Comparison of ENCODE assay signal across 26 cellular contexts in the genomic region with DNA sequence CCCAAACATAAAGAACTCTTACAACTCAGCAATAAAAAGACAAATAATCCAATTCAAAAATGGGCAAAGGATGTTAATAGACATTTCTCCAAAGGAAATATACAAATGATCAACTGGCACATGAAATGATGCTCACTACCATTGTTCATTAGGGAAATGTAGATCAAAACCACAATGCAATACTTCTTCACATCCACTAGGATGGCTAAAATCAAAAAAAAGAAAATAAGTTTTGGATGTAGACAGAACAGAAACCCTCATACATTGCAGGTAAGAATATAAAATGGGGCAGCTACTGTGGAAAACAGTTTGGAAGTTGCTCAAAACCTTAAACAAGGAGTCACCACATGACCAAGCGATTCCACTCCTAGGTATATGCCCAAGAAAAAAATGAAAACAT. TPM values are rescaled to one million over a fixed set of nuclear protein-coding genes. Genes with fewer than 3 reads are reported as not detected.
A peak's percentile ranks its signal among the peaks of the same experiment; 100 is the strongest.
DNase-seq lines count a peak whose midpoint lies in the region; ATAC-seq and TF ChIP-seq lines count a peak whose summit lies in the region.
"Had no signal": no experiment of that assay in that cellular context is flagged by ENCODE, and none has a peak within 500 bp of the region (broad histone marks: within the 10 kb centered on the region; RNA-seq: fewer than 3 reads in every experiment).

No MANE protein-coding gene starts in this region.

- H3K27ac Mint-ChIP-seq in activated CD8-positive, alpha-beta T cell treated with anti-CD3 and anti-CD28 coated beads for 36 hours = no peak overlapping the region
- no peak overlapping the region for H3K27ac Mint-ChIP-seq in activated CD8-positive, alpha-beta T cell treated with anti-CD3 and anti-CD28 coated beads, Interleukin-2, amount 10 ng/mL, durations not matched to agents 7 days and 5 days
- H3K27ac Mint-ChIP-seq: activated CD4-positive, alpha-beta T cell treated with anti-CD3 and anti-CD28 coated beads, Interleukin-2, amount 10 ng/mL, durations not matched to agents 7 days and 5 days; activated naive CD8-positive, alpha-beta T cell treated with anti-CD3 and anti-CD28 coated beads for 36 hours had no signal

- no peaks in the 10 kb centered on the region for H3K36me3 ChIP-seq in uterus
- H3K36me3 ChIP-seq: right atrium auricular region, stomach, upper lobe of right lung had no signal

- H3K4me1 ChIP-seq in foreskin keratinocyte (peaks cover 17% of the 10 kb centered on the region), uterus (no peaks in the 10 kb centered on the region)

- H3K4me3 Mint-ChIP-seq in activated CD8-positive, alpha-beta T cell treated with anti-CD3 and anti-CD28 coated beads for 36 hours = no peak overlapping the region
- H3K4me3 Mint-ChIP-seq in activated CD8-positive, alpha-beta T cell treated with anti-CD3 and anti-CD28 coated beads, Interleukin-2, amount 10 ng/mL, durations not matched to agents 7 days and 5 days = no peak overlapping the region
- H3K4me3 Mint-ChIP-seq: activated CD4-positive, alpha-beta T cell treated with anti-CD3 and anti-CD28 coated beads, Interleukin-2, amount 10 ng/mL, durations not matched to agents 7 days and 5 days; activated naive CD8-positive, alpha-beta T cell treated with anti-CD3 and anti-CD28 coated beads for 36 hours had no signal

- intact Hi-C loops in activated CD8-positive, alpha-beta T cell treated with anti-CD3 and anti-CD28 coated beads for 36 hours (cut with micrococcal nuclease) = no loop called here
- intact Hi-C loops in uterus (cut with DNase I; ENCODE audit: low total_unique reads) = no loop called here

- no peaks in the 10 kb centered on the region for H3K9me3 ChIP-seq in uterus
- H3K9me3 ChIP-seq: body of pancreas, right atrium auricular region, stomach, upper lobe of right lung had no signal

- peaks cover 58% of the 10 kb centered on the region for H3K4me1 Mint-ChIP-seq in activated CD8-positive, alpha-beta T cell treated with anti-CD3 and anti-CD28 coated beads for 36 hours (ENCODE audit: low read depth)
- H3K4me1 Mint-ChIP-seq in activated CD8-positive, alpha-beta T cell treated with anti-CD3 and anti-CD28 coated beads, Interleukin-2, amount 10 ng/mL, durations not matched to agents 7 days and 5 days (ENCODE audit: low read depth) = peaks cover 11% of the 10 kb centered on the region

- CTCF ChIA-PET in activated CD8-positive, alpha-beta T cell treated with anti-CD3 and anti-CD28 coated beads for 36 hours (lab: Charles Lee) = interaction anchor here (1.1 kb wide), 1 partner anchor 50 kb away, joined by 4 read pairs; no protein-coding TSS in a partner anchor
- CTCF ChIA-PET in activated CD8-positive, alpha-beta T cell treated with anti-CD3 and anti-CD28 coated beads, Interleukin-2, amount 10 ng/mL, durations not matched to agents 7 days and 5 days (lab: Charles Lee) = no interaction called here

- no peaks in the 10 kb centered on the region for H3K9me3 Mint-ChIP-seq in activated CD8-positive, alpha-beta T cell treated with anti-CD3 and anti-CD28 coated beads for 36 hours
- no peaks in the 10 kb centered on the region for H3K9me3 Mint-ChIP-seq in activated CD8-positive, alpha-beta T cell treated with anti-CD3 and anti-CD28 coated beads, Interleukin-2, amount 10 ng/mL, durations not matched to agents 7 days and 5 days (ENCODE audit: insufficient read depth)
- H3K9me3 Mint-ChIP-seq: activated naive CD8-positive, alpha-beta T cell treated with anti-CD3 and anti-CD28 coated beads for 36 hours had no signal

- TF ChIP-seq CTCF in activated CD8-positive, alpha-beta T cell treated with anti-CD3 and anti-CD28 coated beads for 36 hours (IDR thresholded peaks at IDR 0.05) = peak; percentile 22
- peak; percentile 9 for TF ChIP-seq CTCF in foreskin keratinocyte (conservative IDR thresholded peaks at IDR 0.05)
- TF ChIP-seq CTCF in uterus (IDR thresholded peaks at IDR 0.05) = no peak

- no peak for TF ChIP-seq POLR2A in uterus (IDR thresholded peaks at IDR 0.05)

- no peaks in the 10 kb centered on the region for H3K27me3 ChIP-seq in foreskin keratinocyte
- H3K27me3 ChIP-seq in uterus = no peaks in the 10 kb centered on the region
- H3K27me3 ChIP-seq: body of pancreas, right atrium auricular region, stomach, upper lobe of right lung had no signal

- POLR2A ChIA-PET in activated CD8-positive, alpha-beta T cell treated with anti-CD3 and anti-CD28 coated beads for 36 hours (lab: Charles Lee) = no interaction called here
- POLR2A ChIA-PET in activated CD8-positive, alpha-beta T cell treated with anti-CD3 and anti-CD28 coated beads, Interleukin-2, amount 10 ng/mL, durations not matched to agents 7 days and 5 days (lab: Charles Lee) = no interaction called here

- H3K4me3 ChIP-seq in uterus = no peak overlapping the region
- H3K4me3 ChIP-seq: body of pancreas, coronary artery, right atrium auricular region, stomach, upper lobe of right lung had no signal

- H3K27me3 Mint-ChIP-seq in activated CD8-positive, alpha-beta T cell treated with anti-CD3 and anti-CD28 coated beads for 36 hours = no peaks in the 10 kb centered on the region
- no peaks in the 10 kb centered on the region for H3K27me3 Mint-ChIP-seq in activated CD8-positive, alpha-beta T cell treated with anti-CD3 and anti-CD28 coated beads, Interleukin-2, amount 10 ng/mL, durations not matched to agents 7 days and 5 days (ENCODE audit: low read depth)
- H3K27me3 Mint-ChIP-seq: activated CD4-positive, alpha-beta T cell treated with anti-CD3 and anti-CD28 coated beads, Interleukin-2, amount 10 ng/mL, durations not matched to agents 7 days and 5 days; activated naive CD8-positive, alpha-beta T cell treated with anti-CD3 and anti-CD28 coated beads for 36 hours had no signal

- H3K27ac ChIP-seq in angular gyrus (ENCODE audit: low read depth, low read length) (peak overlapping the region; percentile 89), foreskin keratinocyte (no peak overlapping the region), uterus (no peak overlapping the region)
- H3K27ac ChIP-seq: body of pancreas, coronary artery, KMS-11, right atrium auricular region, stomach, upper lobe of right lung had no signal

- peaks cover 5% of the 10 kb centered on the region for H3K36me3 Mint-ChIP-seq in activated CD8-positive, alpha-beta T cell treated with anti-CD3 and anti-CD28 coated beads for 36 hours (ENCODE audit: low read depth)
- H3K36me3 Mint-ChIP-seq in activated CD8-positive, alpha-beta T cell treated with anti-CD3 and anti-CD28 coated beads, Interleukin-2, amount 10 ng/mL, durations not matched to agents 7 days and 5 days (ENCODE audit: low read depth) = no peaks in the 10 kb centered on the region

- ATAC-seq in activated CD8-positive, alpha-beta T cell treated with anti-CD3 and anti-CD28 coated beads for 36 hours = no peak
- ATAC-seq in activated CD8-positive, alpha-beta T cell treated with anti-CD3 and anti-CD28 coated beads, Interleukin-2, amount 10 ng/mL, durations not matched to agents 7 days and 5 days = no peak
- ATAC-seq in foreskin keratinocyte (no peak), GM18861 (IDR thresholded peaks at IDR 0.05; ENCODE audit: unreplicated experiment) (no peak)
- ATAC-seq: body of pancreas, left cardiac atrium, upper lobe of right lung had no signal

- DNase-seq in activated CD8-positive, alpha-beta T cell treated with anti-CD3 and anti-CD28 coated beads for 36 hours = no peak
- no peak for DNase-seq in activated CD8-positive, alpha-beta T cell treated with anti-CD3 and anti-CD28 coated beads, Interleukin-2, amount 10 ng/mL, durations not matched to agents 7 days and 5 days
- no peak for DNase-seq in foreskin keratinocyte
- peak; percentile 27 for DNase-seq in superior temporal gyrus (ENCODE audit: extremely low spot score)
- no peak for DNase-seq in OCI-M2 (lab: John Stamatoyannopoulos, UW; ENCODE audit: unreplicated experiment)
- no peak for DNase-seq in uterus
- DNase-seq: activated CD4-positive, alpha-beta T cell treated with anti-CD3 and anti-CD28 coated beads, Interleukin-2, amount 10 ng/mL, durations not matched to agents 7 days and 5 days; activated naive CD8-positive, alpha-beta T cell treated with anti-CD3 and anti-CD28 coated beads for 36 hours; AML-193; body of pancreas; head of caudate nucleus; left cardiac atrium; mesenchymal stem cell; MV-4-11; NCI-H1694 treated with DMSO at 0.1 percent for 48 hours; NCI-H82; OCI-M1; stimulated activated CD4-positive, alpha-beta T cell treated with anti-CD3 and anti-CD28 coated beads, Interleukin-12 subunit alpha, Interleukin-12 subunit beta, amount 100 ng/mL, for 4 hours; stomach; T-helper 1 cell; upper lobe of right lung had no signal

RNA-seq across cellular contexts. Expression of a gene that starts 16.3 kb away (rescaled TPM):
- 10 to 100 TPM; 18.7 to 24.1 TPM for total RNA-seq in activated CD8-positive, alpha-beta T cell treated with anti-CD3 and anti-CD28 coated beads for 36 hours
- 10 to 100 TPM; 25.9 to 31.4 TPM for total RNA-seq in activated CD8-positive, alpha-beta T cell treated with anti-CD3 and anti-CD28 coated beads, Interleukin-2, amount 10 ng/mL, durations not matched to agents 7 days and 5 days
- total RNA-seq in foreskin keratinocyte (16.4 and 17.2 TPM in 2 replicates), uterus (10 to 100 TPM; 14.1 to 77.0 (median 40.7) TPM)
- 5.9 and 6.8 TPM in 2 replicates for polyA plus RNA-seq in foreskin keratinocyte

Comparison
In these comparisons a context has a peak if more than half of its experiments do, and no peak if none do; other contexts are left out.
1. CTCF ChIP-seq: peak in activated CD8-positive, alpha-beta T cell treated with anti-CD3 and anti-CD28 coated beads for 36 hours (single experiment) and foreskin keratinocyte (single experiment); none in uterus (0 of 4).